Comparison of ENCODE assay signal across 26 cellular contexts in genomic region chr12:106073179-106073578, GRCh38.
A peak's percentile ranks its signal among the peaks of the same experiment; 100 is the strongest.
DNase-seq lines count a peak whose midpoint lies in the region; ATAC-seq and TF ChIP-seq lines count a peak whose summit lies in the region.
"Had no signal": no experiment of that assay in that cellular context is flagged by ENCODE, and none has a peak within 500 bp of the region (broad histone marks: within the 10 kb centered on the region; RNA-seq: fewer than 3 reads in every experiment).

No MANE protein-coding gene starts in this region.

- H3K36me3 ChIP-seq in Panc1 (ENCODE audit: control insufficient read depth, insufficient read depth, low read length), result peaks cover under 1% of the 10 kb centered on the region; the same call in 1 of the 2 replicates
- peaks cover 98% of the 10 kb centered on the region for H3K36me3 ChIP-seq in endodermal cell (ENCODE audit: control insufficient read depth, insufficient read depth, low read length)
- H3K36me3 ChIP-seq in thoracic aorta, result peaks cover 13% of the 10 kb centered on the region

- H3K4me3 ChIP-seq in Panc1 (ENCODE audit: low read depth in 2 of 2, low read length in 2 of 2) (no peak overlapping the region), endodermal cell (ENCODE audit: low read length) (no peak overlapping the region), thoracic aorta (no peak overlapping the region)
- H3K4me3 ChIP-seq: lung, mucosa of descending colon, right lobe of liver, SK-N-MC had no signal

- CTCF ChIA-PET in activated CD8-positive, alpha-beta T cell treated with anti-CD3 and anti-CD28 coated beads for 36 hours (lab: Charles Lee), result no interaction called here
- CTCF ChIA-PET in activated CD8-positive, alpha-beta T cell treated with anti-CD3 and anti-CD28 coated beads, Interleukin-2, amount 10 ng/mL, durations not matched to agents 7 days and 5 days (lab: Charles Lee), result no interaction called here
- CTCF ChIA-PET in Panc1 (lab: Charles Lee), result no interaction called here

- H3K4me1 Mint-ChIP-seq in activated CD8-positive, alpha-beta T cell treated with anti-CD3 and anti-CD28 coated beads for 36 hours (ENCODE audit: low read depth), result peaks cover 3% of the 10 kb centered on the region
- H3K4me1 Mint-ChIP-seq in activated CD8-positive, alpha-beta T cell treated with anti-CD3 and anti-CD28 coated beads, Interleukin-2, amount 10 ng/mL, durations not matched to agents 7 days and 5 days (ENCODE audit: low read depth), result no peaks in the 10 kb centered on the region
- H3K4me1 Mint-ChIP-seq in endodermal cell, result no peaks in the 10 kb centered on the region
- H3K4me1 Mint-ChIP-seq: stimulated activated memory B cell treated with anti-CD40 and anti-IgM and Interleukin-4, amounts not matched to agents 10 μg/mL and 1 μg/mL and 100 μg/mL, for 72 hours had no signal

- DNase-seq in activated CD8-positive, alpha-beta T cell treated with anti-CD3 and anti-CD28 coated beads for 36 hours, result peak; percentile 12
- no peak for DNase-seq in activated CD8-positive, alpha-beta T cell treated with anti-CD3 and anti-CD28 coated beads, Interleukin-2, amount 10 ng/mL, durations not matched to agents 7 days and 5 days
- no peak for DNase-seq in Panc1 (ENCODE audit: low read depth, low spot score)
- peak; percentile 8 for DNase-seq in endodermal cell
- no peak for DNase-seq in thoracic aorta (ENCODE audit: low spot score)
- no peak for DNase-seq in NCI-H524 (lab: John Stamatoyannopoulos, UW)
- no peak for DNase-seq in NCI-H2081 treated with DMSO at 0.1 percent for 48 hours (lab: John Stamatoyannopoulos, UW)
- DNase-seq in GM20000 (ENCODE audit: low spot score), result no peak
- DNase-seq: activated CD4-positive, CD25-positive, alpha-beta regulatory T cell treated with anti-CD3 and anti-CD28 coated beads, Interleukin-2, amount 50 U/mL, for 72 hours; activated gamma-delta T cell; AML-193; CD4-positive, alpha-beta T cell; cerebellar nuclear complex; HCEC 1CT; head of caudate nucleus; KG1; mucosa of descending colon; NCI-H1436; NCI-H82; right lobe of liver; stimulated activated CD4-positive, alpha-beta T cell treated with anti-CD3 and anti-CD28 coated beads, Interleukin-4, amount 100 ng/mL, for 24 hours had no signal

- H3K9me3 ChIP-seq in Panc1 (ENCODE audit: control insufficient read depth, insufficient read depth, low read depth, low read length), result no peaks in the 10 kb centered on the region
- no peaks in the 10 kb centered on the region for H3K9me3 ChIP-seq in endodermal cell (ENCODE audit: control insufficient read depth, low read length)
- H3K9me3 ChIP-seq in thoracic aorta, result no peaks in the 10 kb centered on the region
- H3K9me3 ChIP-seq: mucosa of descending colon, right lobe of liver had no signal

- H3K27ac ChIP-seq in Panc1 (ENCODE audit: low read length) (peak overlapping the region; percentile 54; the same call in 1 of the 2 replicates), endodermal cell (ENCODE audit: low read depth, low read length) (no peak overlapping the region), thoracic aorta (peak overlapping the region; percentile 26 to 61)
- H3K27ac ChIP-seq: epithelial cell of prostate, right lobe of liver, SK-N-MC had no signal

- 88 to 98% methylated on average over 1 to 3 of the region's 3 CpGs for WGBS in endodermal cell (ENCODE audit: insufficient coverage in 1 of 2, insufficient read length in 1 of 2), 2 experiments

- no TSS peak for BruUV-seq in Panc1 (replicated peaks; lab: Mats Ljungman, UMichigan)

- H3K36me3 Mint-ChIP-seq in activated CD8-positive, alpha-beta T cell treated with anti-CD3 and anti-CD28 coated beads for 36 hours (ENCODE audit: low read depth), result no peaks in the 10 kb centered on the region
- H3K36me3 Mint-ChIP-seq in activated CD8-positive, alpha-beta T cell treated with anti-CD3 and anti-CD28 coated beads, Interleukin-2, amount 10 ng/mL, durations not matched to agents 7 days and 5 days (ENCODE audit: low read depth), result no peaks in the 10 kb centered on the region
- H3K36me3 Mint-ChIP-seq in endodermal cell (ENCODE audit: low read depth), result peaks cover 41% of the 10 kb centered on the region
- H3K36me3 Mint-ChIP-seq: stimulated activated memory B cell treated with anti-CD40 and anti-IgM and Interleukin-4, amounts not matched to agents 10 μg/mL and 1 μg/mL and 100 μg/mL, for 72 hours had no signal

- peak; percentile 49 for ATAC-seq in activated CD8-positive, alpha-beta T cell treated with anti-CD3 and anti-CD28 coated beads for 36 hours
- ATAC-seq in activated CD8-positive, alpha-beta T cell treated with anti-CD3 and anti-CD28 coated beads, Interleukin-2, amount 10 ng/mL, durations not matched to agents 7 days and 5 days, result no peak
- ATAC-seq in Panc1 (no peak), thoracic aorta (ENCODE audit: insufficient number of reproducible peaks, low FRiP score, low read depth) (no peak)
- ATAC-seq: mucosa of descending colon; right lobe of liver; stimulated activated memory B cell treated with anti-CD40 and anti-IgM and Interleukin-4, amounts not matched to agents 10 μg/mL and 1 μg/mL and 100 μg/mL, for 72 hours had no signal

- POLR2A ChIA-PET in activated CD8-positive, alpha-beta T cell treated with anti-CD3 and anti-CD28 coated beads for 36 hours (lab: Charles Lee), result no interaction called here
- POLR2A ChIA-PET in activated CD8-positive, alpha-beta T cell treated with anti-CD3 and anti-CD28 coated beads, Interleukin-2, amount 10 ng/mL, durations not matched to agents 7 days and 5 days (lab: Charles Lee), result no interaction called here
- POLR2A ChIA-PET in Panc1 (lab: Charles Lee), result no interaction called here

- no peaks in the 10 kb centered on the region for H3K27me3 ChIP-seq in Panc1 (ENCODE audit: control insufficient read depth, insufficient read depth, low read length)
- H3K27me3 ChIP-seq in endodermal cell (ENCODE audit: control insufficient read depth, insufficient read depth, low read length, poor library complexity, severe bottlenecking), result no peaks in the 10 kb centered on the region
- H3K27me3 ChIP-seq in thoracic aorta (replicated peaks; ENCODE audit: insufficient read depth), result no peaks in the 10 kb centered on the region
- H3K27me3 ChIP-seq: right lobe of liver had no signal

- H3K4me3 Mint-ChIP-seq in activated CD8-positive, alpha-beta T cell treated with anti-CD3 and anti-CD28 coated beads for 36 hours, result no peak overlapping the region
- H3K4me3 Mint-ChIP-seq in activated CD8-positive, alpha-beta T cell treated with anti-CD3 and anti-CD28 coated beads, Interleukin-2, amount 10 ng/mL, durations not matched to agents 7 days and 5 days, result no peak overlapping the region
- no peak overlapping the region for H3K4me3 Mint-ChIP-seq in endodermal cell
- H3K4me3 Mint-ChIP-seq: brain; CD4-positive, alpha-beta T cell; stimulated activated memory B cell treated with anti-CD40 and anti-IgM and Interleukin-4, amounts not matched to agents 10 μg/mL and 1 μg/mL and 100 μg/mL, for 72 hours had no signal

- H3K4me1 ChIP-seq in Panc1 (ENCODE audit: control insufficient read depth, insufficient read depth, low read length), result peaks cover 22% of the 10 kb centered on the region
- H3K4me1 ChIP-seq in endodermal cell (ENCODE audit: control insufficient read depth, insufficient read depth, low read length), result no peaks in the 10 kb centered on the region
- H3K4me1 ChIP-seq in thoracic aorta (ENCODE audit: control insufficient read depth in 1 of 2, low read depth in 2 of 2), result peaks cover 26 to 64% of the 10 kb centered on the region in 2 donors

- H3K9ac ChIP-seq in endodermal cell (ENCODE audit: extremely low read depth, low read length, poor library complexity, severe bottlenecking), result no peak overlapping the region

- no peaks in the 10 kb centered on the region for H3K9me3 Mint-ChIP-seq in activated CD8-positive, alpha-beta T cell treated with anti-CD3 and anti-CD28 coated beads for 36 hours
- H3K9me3 Mint-ChIP-seq in activated CD8-positive, alpha-beta T cell treated with anti-CD3 and anti-CD28 coated beads, Interleukin-2, amount 10 ng/mL, durations not matched to agents 7 days and 5 days (ENCODE audit: insufficient read depth), result no peaks in the 10 kb centered on the region
- no peaks in the 10 kb centered on the region for H3K9me3 Mint-ChIP-seq in endodermal cell
- H3K9me3 Mint-ChIP-seq: CD4-positive, alpha-beta T cell; stimulated activated memory B cell treated with anti-CD40 and anti-IgM and Interleukin-4, amounts not matched to agents 10 μg/mL and 1 μg/mL and 100 μg/mL, for 72 hours had no signal

- no peak overlapping the region for H3K27ac Mint-ChIP-seq in activated CD8-positive, alpha-beta T cell treated with anti-CD3 and anti-CD28 coated beads for 36 hours
- no peak overlapping the region for H3K27ac Mint-ChIP-seq in activated CD8-positive, alpha-beta T cell treated with anti-CD3 and anti-CD28 coated beads, Interleukin-2, amount 10 ng/mL, durations not matched to agents 7 days and 5 days
- no peak overlapping the region for H3K27ac Mint-ChIP-seq in endodermal cell
- H3K27ac Mint-ChIP-seq: brain; CD4-positive, alpha-beta T cell; stimulated activated memory B cell treated with anti-CD40 and anti-IgM and Interleukin-4, amounts not matched to agents 10 μg/mL and 1 μg/mL and 100 μg/mL, for 72 hours had no signal

- H3K27me3 Mint-ChIP-seq in activated CD8-positive, alpha-beta T cell treated with anti-CD3 and anti-CD28 coated beads for 36 hours, result peaks cover 13% of the 10 kb centered on the region
- peaks cover 8% of the 10 kb centered on the region for H3K27me3 Mint-ChIP-seq in activated CD8-positive, alpha-beta T cell treated with anti-CD3 and anti-CD28 coated beads, Interleukin-2, amount 10 ng/mL, durations not matched to agents 7 days and 5 days (ENCODE audit: low read depth)
- H3K27me3 Mint-ChIP-seq in endodermal cell (ENCODE audit: insufficient read depth), result no peaks in the 10 kb centered on the region
- H3K27me3 Mint-ChIP-seq: brain had no signal

- TF ChIP-seq CTCF in activated CD8-positive, alpha-beta T cell treated with anti-CD3 and anti-CD28 coated beads for 36 hours (IDR thresholded peaks at IDR 0.05), result no peak
- TF ChIP-seq CTCF in Panc1 (IDR thresholded peaks at IDR 0.05) (no peak), endodermal cell (conservative IDR thresholded peaks at IDR 0.05) (no peak), thoracic aorta (IDR thresholded peaks at IDR 0.05) (no peak), GM20000 (IDR thresholded peaks at IDR 0.05; ENCODE audit: extremely low read depth, missing control alignments) (no peak)

- in situ Hi-C loops in Panc1 (cut with HindIII; ENCODE audit: low pct_unique_long_range_greater_than_20kb, low sequenced_read_pairs), result no loop called here

- intact Hi-C loops in activated CD8-positive, alpha-beta T cell treated with anti-CD3 and anti-CD28 coated beads for 36 hours (cut with micrococcal nuclease), result no loop called here
- intact Hi-C loops in Panc1 (cut with micrococcal nuclease; ENCODE audit: unreplicated experiment), result no loop called here

Comparison
In these comparisons a context has a peak if more than half of its experiments do, and no peak if none do; other contexts are left out.
1. DNase-seq: peak in activated CD8-positive, alpha-beta T cell treated with anti-CD3 and anti-CD28 coated beads for 36 hours (single experiment) and endodermal cell (single experiment); none in activated CD8-positive, alpha-beta T cell treated with anti-CD3 and anti-CD28 coated beads, Interleukin-2, amount 10 ng/mL, durations not matched to agents 7 days and 5 days (single experiment), Panc1 (single experiment), thoracic aorta (single experiment), NCI-H524 (0 of 2), NCI-H2081 treated with DMSO at 0.1 percent for 48 hours (single experiment) and GM20000 (single experiment).